ENCODE assay signal across 1 cellular context in the genomic region with DNA sequence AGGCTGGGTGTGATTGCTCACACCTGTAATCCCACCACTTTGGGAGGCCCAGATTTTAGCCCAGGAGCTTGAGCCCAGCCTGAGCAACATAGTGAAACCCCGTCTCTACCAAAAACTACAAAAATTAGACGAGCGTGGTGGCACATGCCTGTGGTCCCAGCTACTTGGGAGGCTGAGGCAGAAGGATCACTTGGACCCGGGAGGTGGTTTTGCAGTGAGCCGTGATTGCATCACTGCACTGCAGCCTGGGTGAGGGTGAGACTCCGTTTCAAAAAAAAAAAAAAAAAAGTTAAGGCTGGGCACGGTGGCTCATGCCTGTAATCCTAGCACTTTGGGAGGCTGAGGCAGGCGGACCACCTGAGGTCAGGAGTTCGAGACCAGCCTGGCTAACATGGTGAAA.
TF ChIP-seq lines count a peak whose summit lies in the region.
"Not testable (repeated sequence)": the region's sequence is repeated elsewhere in the genome, so short reads cannot be mapped to it uniquely, and the experiment has no call there.

No MANE protein-coding gene starts in this region.

TF ChIP-seq in K562, 482 proteins besides CTCF, POLR2A, EP300 and RAD21:
- TF ChIP-seq, protein P1, sequence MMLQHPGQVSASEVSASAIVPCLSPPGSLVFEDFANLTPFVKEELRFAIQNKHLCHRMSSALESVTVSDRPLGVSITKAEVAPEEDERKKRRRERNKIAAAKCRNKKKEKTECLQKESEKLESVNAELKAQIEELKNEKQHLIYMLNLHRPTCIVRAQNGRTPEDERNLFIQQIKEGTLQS (IDR thresholded peaks at IDR 0.05): peak; percentile 51
- TF ChIP-seq, protein P1 (CRISPR knock-in tag; conservative IDR thresholded peaks at IDR 0.05): not testable (repeated sequence)
